9 cellular contexts compared by ENCODE assay signal in the genomic region with DNA sequence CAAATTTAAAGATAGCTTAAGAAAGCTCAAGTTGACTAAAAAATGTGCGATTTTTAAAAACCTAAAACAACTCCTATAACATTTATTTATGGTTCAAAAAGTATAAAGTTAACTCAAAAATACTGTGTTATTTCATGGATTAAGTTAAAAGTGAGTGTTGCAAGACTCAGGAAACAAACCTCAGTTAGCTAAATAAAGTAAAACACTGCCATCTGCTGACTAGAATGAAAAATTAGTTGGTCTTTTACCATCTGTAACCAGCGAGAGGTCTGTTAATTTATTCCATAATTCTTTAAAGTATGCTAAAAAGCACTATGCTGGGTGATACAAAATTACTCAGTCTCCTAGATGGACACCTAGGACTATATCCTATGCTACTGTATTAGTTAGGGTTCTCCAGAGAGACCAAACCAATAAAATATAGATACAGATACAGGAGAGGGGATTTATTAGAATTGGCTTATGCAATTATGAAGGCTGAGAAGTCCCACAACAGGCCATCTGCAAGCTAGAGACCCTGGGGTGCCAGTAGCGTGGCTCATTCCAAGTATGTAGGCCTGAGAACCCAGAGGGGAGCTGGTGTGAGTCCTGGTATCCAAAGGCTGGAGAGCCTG. TPM values are rescaled to one million over a fixed set of nuclear protein-coding genes. Genes with fewer than 3 reads are reported as not detected.
DNase-seq lines count a peak whose midpoint lies in the region; ATAC-seq, FAIRE-seq and TF ChIP-seq lines count a peak whose summit lies in the region.
"Had no signal": no experiment of that assay in that cellular context is flagged by ENCODE, and none has a peak within 500 bp of the region (broad histone marks: within the 10 kb centered on the region; RNA-seq: fewer than 3 reads in every experiment).

No MANE protein-coding gene starts in this region.

- DNase-seq in H54 (ENCODE audit: insufficient read length, low spot score): no peak
- DNase-seq in NCI-H345 (lab: John Stamatoyannopoulos, UW): peak; percentile 46
- no peak for DNase-seq in breast epithelium (ENCODE audit: low spot score in 2 of 2)
- DNase-seq in mesothelial cell of epicardium (ENCODE audit: low spot score in 2 of 2, unreplicated experiment in 2 of 2): no peak
- no peak for DNase-seq in activated naive CD4-positive, alpha-beta T cell treated with anti-CD3 and anti-CD28 coated beads, Interleukin-2, amount 50 U/mL, for 72 hours (ENCODE audit: low spot score in 2 of 2)
- no peak for DNase-seq in nucleus accumbens (lab: John Stamatoyannopoulos, UW)

- H3K4me1 Mint-ChIP-seq in mesothelial cell of epicardium: peaks cover 7% of the 10 kb centered on the region

- H3K4me3 Mint-ChIP-seq in mesothelial cell of epicardium: no peak overlapping the region
- H3K4me3 Mint-ChIP-seq: stimulated activated naive CD8-positive, alpha-beta T cell treated with anti-CD3 and anti-CD28 coated beads, Interleukin-15, Interleukin-2, amounts not matched to agents 100 ng/mL and 50 ng/mL, for 24 hours had no signal

- TF ChIP-seq CTCF in C4-2B (conservative IDR thresholded peaks at IDR 0.05) (peak; percentile 55), breast epithelium (IDR thresholded peaks at IDR 0.05) (peak in 2 of 3 donors; percentile 53 to 54), mesothelial cell of epicardium (IDR thresholded peaks at IDR 0.05; ENCODE audit: unreplicated experiment) (peak; percentile 46)

- H3K9me3 ChIP-seq in breast epithelium: no peaks in the 10 kb centered on the region

- no peaks in the 10 kb centered on the region for H3K4me1 ChIP-seq in breast epithelium

- H3K9me3 Mint-ChIP-seq in mesothelial cell of epicardium: no peaks in the 10 kb centered on the region
- peaks cover 0 to 6% of the 10 kb centered on the region in 2 donors for H3K9me3 Mint-ChIP-seq in activated naive CD4-positive, alpha-beta T cell treated with anti-CD3 and anti-CD28 coated beads, Interleukin-2, amount 50 U/mL, for 72 hours
- H3K9me3 Mint-ChIP-seq: stimulated activated naive CD8-positive, alpha-beta T cell treated with anti-CD3 and anti-CD28 coated beads, Interleukin-15, Interleukin-2, amounts not matched to agents 100 ng/mL and 50 ng/mL, for 24 hours had no signal

- H3K27ac ChIP-seq in C4-2B (no peak overlapping the region), breast epithelium (no peak overlapping the region)

- H3K27ac Mint-ChIP-seq in mesothelial cell of epicardium: no peak overlapping the region
- no peak overlapping the region for H3K27ac Mint-ChIP-seq in activated naive CD4-positive, alpha-beta T cell treated with anti-CD3 and anti-CD28 coated beads, Interleukin-2, amount 50 U/mL, for 72 hours
- H3K27ac Mint-ChIP-seq: stimulated activated naive CD8-positive, alpha-beta T cell treated with anti-CD3 and anti-CD28 coated beads, Interleukin-15, Interleukin-2, amounts not matched to agents 100 ng/mL and 50 ng/mL, for 24 hours had no signal

- ATAC-seq in activated naive CD4-positive, alpha-beta T cell treated with anti-CD3 and anti-CD28 coated beads, Interleukin-2, amount 50 U/mL, for 72 hours: no peak
- no peak for ATAC-seq in GM21381 (IDR thresholded peaks at IDR 0.05; ENCODE audit: unreplicated experiment)

- H3K27me3 ChIP-seq in breast epithelium: no peaks in the 10 kb centered on the region

- FAIRE-seq in H54 (lab: Jason Lieb, UNC): peak; percentile 36

- H3K36me3 ChIP-seq in breast epithelium: no peaks in the 10 kb centered on the region

- intact Hi-C loops in breast epithelium (cut with DNase I; ENCODE audit: low total_unique reads): no loop called here

- no peaks in the 10 kb centered on the region for H3K27me3 Mint-ChIP-seq in mesothelial cell of epicardium (ENCODE audit: low read depth)

- TF ChIP-seq POLR2A in H54 (IDR thresholded peaks at IDR 0.05; ENCODE audit: low read depth, low read length) (no peak), breast epithelium (IDR thresholded peaks at IDR 0.05) (no peak)

- H3K36me3 Mint-ChIP-seq in mesothelial cell of epicardium: no peaks in the 10 kb centered on the region
- peaks cover 0 to 10% of the 10 kb centered on the region in 2 donors for H3K36me3 Mint-ChIP-seq in activated naive CD4-positive, alpha-beta T cell treated with anti-CD3 and anti-CD28 coated beads, Interleukin-2, amount 50 U/mL, for 72 hours

- no peak overlapping the region for H3K4me3 ChIP-seq in breast epithelium

RNA-seq across cellular contexts. Expression of gene WDFY3, which starts 4.9 kb away (rescaled TPM):
- 100 to 1,000 TPM; 119 to 156 (median 125) TPM for total RNA-seq in breast epithelium
- total RNA-seq in mesothelial cell of epicardium: 102 to 115 TPM (median 104 TPM) in 3 replicates
- 1 to 10 TPM in 1 of 2 donors, under 1 TPM in 1; 0.18 to 1.9 TPM for total RNA-seq in activated naive CD4-positive, alpha-beta T cell treated with anti-CD3 and anti-CD28 coated beads, Interleukin-2, amount 50 U/mL, for 72 hours

Comparison
In these comparisons a context has a peak if more than half of its experiments do, and no peak if none do; other contexts are left out.
1. RNA of gene WDFY3, which starts 4.9 kb away (total RNA-seq): 119 to 156 TPM in breast epithelium and 102 to 115 TPM in mesothelial cell of epicardium; 0.18 to 1.9 TPM in activated naive CD4-positive, alpha-beta T cell treated with anti-CD3 and anti-CD28 coated beads, Interleukin-2, amount 50 U/mL, for 72 hours; every median in the first group is over 10 times any median in the second.
2. Peak in every context shown above with its lines, with median percentiles within 50 percentile points of each other: CTCF ChIP-seq.